Comparison of ENCODE assay signal across 19 cellular contexts in genomic region chr1:240928265-240928664, GRCh38.
DNase-seq lines count a peak whose midpoint lies in the region; ATAC-seq and TF ChIP-seq lines count a peak whose summit lies in the region.
"Had no signal": no experiment of that assay in that cellular context is flagged by ENCODE, and none has a peak within 500 bp of the region (broad histone marks: within the 10 kb centered on the region; RNA-seq: fewer than 3 reads in every experiment).

No MANE protein-coding gene starts in this region.

- H3K36me3 ChIP-seq in colonic mucosa (no peaks in the 10 kb centered on the region), mucosa of descending colon (ENCODE audit: low read depth) (no peaks in the 10 kb centered on the region)
- H3K36me3 ChIP-seq: BLaER1 had no signal

- peak overlapping the region; percentile 56 for H3K27ac ChIP-seq in colonic mucosa
- H3K27ac ChIP-seq: BLaER1, C4-2B had no signal

- H3K9ac ChIP-seq in colonic mucosa (ENCODE audit: low read depth in 2 of 2, low read length in 2 of 2), result no peak overlapping the region
- H3K9ac ChIP-seq: BLaER1 had no signal

- ATAC-seq in mucosa of descending colon (peak; percentile 68), left lobe of liver (no peak), HG02938 (IDR thresholded peaks at IDR 0.05; ENCODE audit: unreplicated experiment) (no peak)
- ATAC-seq: CD8-positive, alpha-beta T cell; GM12878 had no signal

- no peaks in the 10 kb centered on the region for H3K27me3 Mint-ChIP-seq in Calu3 (ENCODE audit: unreplicated experiment)
- H3K27me3 Mint-ChIP-seq: B cell; CD4-positive, CD25-positive, alpha-beta regulatory T cell had no signal

- intact Hi-C loops in Calu3 (cut with micrococcal nuclease; ENCODE audit: unreplicated experiment), result no loop called here
- intact Hi-C loops in colonic mucosa (cut with DNase I), result no loop called here
- intact Hi-C loops in mucosa of descending colon (cut with DNase I, micrococcal nuclease), result no loop called here

- BruUV-seq in Calu3 (replicated peaks; lab: Mats Ljungman, UMichigan), result no TSS peak

- H3K4me3 ChIP-seq in colonic mucosa (no peak overlapping the region), mucosa of descending colon (no peak overlapping the region)
- H3K4me3 ChIP-seq: BLaER1, GM12878 had no signal

- H3K4me3 Mint-ChIP-seq in Calu3 (ENCODE audit: low read depth, unreplicated experiment), result no peak overlapping the region
- H3K4me3 Mint-ChIP-seq: B cell; CD4-positive, CD25-positive, alpha-beta regulatory T cell; CD8-positive, alpha-beta T cell had no signal

- H3K27me3 ChIP-seq in colonic mucosa, result no peaks in the 10 kb centered on the region
- H3K27me3 ChIP-seq: BLaER1 had no signal

- H3K9me3 ChIP-seq in colonic mucosa, result no peaks in the 10 kb centered on the region
- H3K9me3 ChIP-seq in mucosa of descending colon, result no peaks in the 10 kb centered on the region
- H3K9me3 ChIP-seq: BLaER1, Caco-2 had no signal

- H3K4me1 ChIP-seq in colonic mucosa (no peaks in the 10 kb centered on the region), mucosa of descending colon (ENCODE audit: low read depth) (no peaks in the 10 kb centered on the region)
- H3K4me1 ChIP-seq: BLaER1, Caco-2 had no signal

- peaks cover 3% of the 10 kb centered on the region for H3K9me3 Mint-ChIP-seq in Calu3 (ENCODE audit: low read depth, unreplicated experiment)

- TF ChIP-seq CTCF in Calu3 (IDR thresholded peaks at IDR 0.05; ENCODE audit: unreplicated experiment), result no peak
- no peak for TF ChIP-seq CTCF in colonic mucosa (IDR thresholded peaks at IDR 0.05)
- TF ChIP-seq CTCF in mucosa of descending colon (IDR thresholded peaks at IDR 0.05), result no peak

- peak overlapping the region; percentile 42 for H3K27ac Mint-ChIP-seq in Calu3 (ENCODE audit: unreplicated experiment)
- H3K27ac Mint-ChIP-seq: B cell; CD4-positive, CD25-positive, alpha-beta regulatory T cell; CD8-positive, alpha-beta T cell had no signal

- DNase-seq in Calu3 (no peak), colonic mucosa (no peak), mucosa of descending colon (no peak), left lobe of liver (ENCODE audit: low spot score) (no peak), RPMI8226 (no peak)
- DNase-seq: Caco-2; CD4-positive, CD25-positive, alpha-beta regulatory T cell; CD8-positive, alpha-beta T cell; DMS 273 treated with DMSO at 0.1 percent for 48 hours; DMS79; EL; GDM1; GOT3; HCEC 1CT had no signal

- H3K4me1 Mint-ChIP-seq in Calu3 (ENCODE audit: low read depth, unreplicated experiment), result peaks cover 10% of the 10 kb centered on the region
- H3K4me1 Mint-ChIP-seq: B cell; CD4-positive, CD25-positive, alpha-beta regulatory T cell had no signal

- no peaks in the 10 kb centered on the region for H3K36me3 Mint-ChIP-seq in Calu3 (ENCODE audit: insufficient read depth, unreplicated experiment)
- H3K36me3 Mint-ChIP-seq: CD8-positive, alpha-beta T cell had no signal

- CTCF ChIA-PET in Calu3 (lab: Charles Lee), result no interaction called here
